8 cellular contexts compared by ENCODE assay signal in genomic region chr19:16825312-16826168, GRCh38. TPM values are rescaled to one million over a fixed set of nuclear protein-coding genes. Genes with fewer than 3 reads are reported as not detected.
A peak's percentile ranks its signal among the peaks of the same experiment; 100 is the strongest.
DNase-seq lines count a peak whose midpoint lies in the region; ATAC-seq and TF ChIP-seq lines count a peak whose summit lies in the region.

No MANE protein-coding gene starts in this region.

- peaks cover 12% of the 10 kb centered on the region for H3K79me2 ChIP-seq in Karpas-422 (ENCODE audit: low read length)

- H3K4me3 Mint-ChIP-seq in CD14-positive monocyte = peak overlapping the region; percentile 87 to 95

- H3K4me3 ChIP-seq in astrocyte of the cerebellum (ENCODE audit: low read depth, low read length) (peak overlapping the region; percentile 35), iPS-18c (ENCODE audit: insufficient read depth, low read depth, low read length) (peak overlapping the region; percentile 5; the same call in 1 of the 2 replicates), skeletal muscle satellite cell (ENCODE audit: low read length) (peak overlapping the region; percentile 62), Karpas-422 (ENCODE audit: low read length) (no peak overlapping the region)

- peaks cover 48% of the 10 kb centered on the region for H3K4me1 Mint-ChIP-seq in CD14-positive monocyte

- H3K9me3 ChIP-seq in iPS-18c (ENCODE audit: control insufficient read depth, insufficient read depth, low read length) = peaks cover 2% of the 10 kb centered on the region
- H3K9me3 ChIP-seq in skeletal muscle satellite cell (replicated peaks; ENCODE audit: low read length) = no peaks in the 10 kb centered on the region
- no peaks in the 10 kb centered on the region for H3K9me3 ChIP-seq in Karpas-422 (ENCODE audit: low read length)

- H3K27ac Mint-ChIP-seq in CD14-positive monocyte = peak overlapping the region in 5 of 7 donors; percentile 1 to 80 (median 76)

- H4K20me1 ChIP-seq in Karpas-422 (ENCODE audit: insufficient read depth, low read depth, low read length) = 0 out of 2 replicates have a peak, but pooled peaks cover 3% of the 10 kb centered on the region

- H3K9me2 ChIP-seq in Karpas-422 (replicated peaks; ENCODE audit: insufficient read depth, low read length) = no peaks in the 10 kb centered on the region

- DNase-seq in CD14-positive monocyte (ENCODE audit: low spot score) (no peak), LoVo (ENCODE audit: low spot score) (peak; percentile 8), astrocyte of the cerebellum (ENCODE audit: low read depth) (peak; percentile 78), HuH-7.5 (ENCODE audit: low spot score) (no peak), Karpas-422 (no peak)

- peaks cover 5% of the 10 kb centered on the region for H3K27me3 ChIP-seq in skeletal muscle satellite cell (ENCODE audit: control insufficient read depth, insufficient read depth, low read length)
- H3K27me3 ChIP-seq in Karpas-422 (ENCODE audit: low read length) = peaks cover 3% of the 10 kb centered on the region; the same call in 1 of the 2 replicates

- ATAC-seq in HG03139 (IDR thresholded peaks at IDR 0.05; ENCODE audit: unreplicated experiment) = no peak

- TF ChIP-seq CTCF in CD14-positive monocyte (IDR thresholded peaks at IDR 0.05) (no peak), astrocyte of the cerebellum (IDR thresholded peaks at IDR 0.05; ENCODE audit: low read depth, low read length, missing control alignments) (no peak)

- peak overlapping the region; percentile 41 for H3K9ac ChIP-seq in skeletal muscle satellite cell (ENCODE audit: low read depth, low read length)
- no peak overlapping the region for H3K9ac ChIP-seq in Karpas-422 (ENCODE audit: low read length)

- intact Hi-C loops in CD14-positive monocyte (cut with micrococcal nuclease) = loop anchor here in 1 of 2 donors (5.0 kb wide), 1 partner anchor 48 kb away; no protein-coding TSS in a partner anchor

- H3K36me3 ChIP-seq in skeletal muscle satellite cell (ENCODE audit: insufficient read depth, low read length) (no peaks in the 10 kb centered on the region), Karpas-422 (ENCODE audit: insufficient read depth, low read length) (no peaks in the 10 kb centered on the region)

- H3K4me2 ChIP-seq in skeletal muscle satellite cell (ENCODE audit: low read length) (peak overlapping the region; percentile 85), Karpas-422 (ENCODE audit: low read depth, low read length, poor library complexity, severe bottlenecking) (no peak overlapping the region)

- H3K27me3 Mint-ChIP-seq in CD14-positive monocyte (ENCODE audit: low read depth in 3 of 3) = peaks cover 16 to 27% (median 17%) of the 10 kb centered on the region in 3 donors

- in situ Hi-C loops in astrocyte of the cerebellum (cut with HindIII; ENCODE audit: low sequenced_read_pairs) = loop anchor here (10.0 kb wide), 1 partner anchor 139 kb away; no protein-coding TSS in a partner anchor

- H3K4me1 ChIP-seq in skeletal muscle satellite cell (ENCODE audit: control insufficient read depth, insufficient read depth, low read length) (peaks cover 28% of the 10 kb centered on the region), Karpas-422 (ENCODE audit: low read length) (peaks cover 14% of the 10 kb centered on the region)

- H3K9me3 Mint-ChIP-seq in CD14-positive monocyte = peaks cover 0 to 4% (median 2%) of the 10 kb centered on the region in 7 donors

- no peak overlapping the region for H2AFZ ChIP-seq in Karpas-422 (ENCODE audit: low read length)

- H3K27ac ChIP-seq in Karpas-422 (ENCODE audit: low read length) = no peak overlapping the region

- H3K36me3 Mint-ChIP-seq in CD14-positive monocyte = no peaks in the 10 kb centered on the region

RNA-seq across cellular contexts. Expression of gene SIN3B, which starts 3.7 kb away (rescaled TPM):
- 10 to 100 TPM in 1 of 2 donors, 1 to 10 TPM in 1; 7.2 to 10.2 TPM for polyA plus RNA-seq in CD14-positive monocyte
- total RNA-seq in skeletal muscle satellite cell (2012; rRNA removed) = 24.6 and 26.9 TPM in 2 replicates
- 19.4 and 29.2 TPM in 2 replicates for total RNA-seq in Karpas-422 (2014; rRNA removed; shearing (Covaris generic); ENCODE audit: low replicate concordance)

Comparison
In these comparisons a context has a peak if more than half of its experiments do, and no peak if none do; other contexts are left out.
1. DNase-seq: peak in LoVo (single experiment) and astrocyte of the cerebellum (single experiment); none in CD14-positive monocyte (single experiment), HuH-7.5 (single experiment) and Karpas-422 (single experiment).